11 cellular contexts compared by ENCODE assay signal in genomic region chr12:108237272-108237671, GRCh38.
DNase-seq lines count a peak whose midpoint lies in the region; ATAC-seq and TF ChIP-seq lines count a peak whose summit lies in the region.
"Had no signal": no experiment of that assay in that cellular context is flagged by ENCODE, and none has a peak within 500 bp of the region (broad histone marks: within the 10 kb centered on the region; RNA-seq: fewer than 3 reads in every experiment).

No MANE protein-coding gene starts in this region.

- no peak overlapping the region for H3K9ac ChIP-seq in mesendoderm (ENCODE audit: low read length)

- H3K4ac ChIP-seq in mesendoderm (ENCODE audit: low read depth, low read length) = no peak overlapping the region

- no peak overlapping the region for H4K5ac ChIP-seq in mesendoderm (ENCODE audit: low read length)

- H3K4me2 ChIP-seq in mesendoderm (ENCODE audit: low read length) = no peak overlapping the region

- H3K4me1 ChIP-seq in mesendoderm (ENCODE audit: control insufficient read depth, low read depth, low read length) = peaks cover 6% of the 10 kb centered on the region
- no peaks in the 10 kb centered on the region for H3K4me1 ChIP-seq in body of pancreas
- no peaks in the 10 kb centered on the region for H3K4me1 ChIP-seq in heart left ventricle

- H3K9me3 ChIP-seq in body of pancreas (no peaks in the 10 kb centered on the region), heart left ventricle (peaks cover 0 to 8% (median 0%) of the 10 kb centered on the region in 12 donors)

- TF ChIP-seq CTCF in astrocyte of the spinal cord (IDR thresholded peaks at IDR 0.05; ENCODE audit: low read depth, low read length) (peak; percentile 9), body of pancreas (IDR thresholded peaks at IDR 0.05) (no peak), heart left ventricle (IDR thresholded peaks at IDR 0.05) (peak in 1 of 12 donors; percentile 7)

- H4K8ac ChIP-seq in mesendoderm (ENCODE audit: low read depth, low read length) = no peak overlapping the region

- no peak overlapping the region for H3K27ac ChIP-seq in mesendoderm (ENCODE audit: low read depth, low read length)
- H3K27ac ChIP-seq in body of pancreas = no peak overlapping the region
- H3K27ac ChIP-seq in heart left ventricle = no peak overlapping the region

- H3K79me1 ChIP-seq in mesendoderm (ENCODE audit: low read length) = no peaks in the 10 kb centered on the region

- DNase-seq in ELR (ENCODE audit: low read depth) (peak; percentile 39), KBM-7 (peak; percentile 11), astrocyte of the spinal cord (ENCODE audit: low read depth, low spot score) (no peak), mesendoderm (peak; percentile 56), mucosa of gallbladder (ENCODE audit: low spot score) (no peak), body of pancreas (no peak), heart left ventricle (no peak), NCI-H187 (lab: John Stamatoyannopoulos, UW) (no peak)
- DNase-seq: amniotic stem cell, natural killer cell, NCI-H1417 treated with DMSO at 0.1 percent for 48 hours had no signal

- H2AK5ac ChIP-seq in mesendoderm (ENCODE audit: low read length) = no peak overlapping the region

- no peak overlapping the region for H3K18ac ChIP-seq in mesendoderm (ENCODE audit: low read length)

- no peak overlapping the region for H3K23ac ChIP-seq in mesendoderm (ENCODE audit: low read length)

- H3K27me3 ChIP-seq in mesendoderm (ENCODE audit: insufficient read depth, low read length, poor library complexity) (no peaks in the 10 kb centered on the region), body of pancreas (no peaks in the 10 kb centered on the region), heart left ventricle (peaks cover 0 to 33% (median 6%) of the 10 kb centered on the region in 9 donors)

- H3K36me3 ChIP-seq in mesendoderm (ENCODE audit: control insufficient read depth, insufficient read depth, low read length) (no peaks in the 10 kb centered on the region), body of pancreas (replicated peaks in 1 of 2; ENCODE audit: insufficient read depth in 1 of 2, low read depth in 2 of 2) (no peaks in the 10 kb centered on the region), heart left ventricle (no peaks in the 10 kb centered on the region)

- TF ChIP-seq POLR2A in body of pancreas (IDR thresholded peaks at IDR 0.05) = no peak
- no peak for TF ChIP-seq POLR2A in heart left ventricle (IDR thresholded peaks at IDR 0.05)

- no CpG with 5 or more reads among the region's 3 CpGs for WGBS in mesendoderm (ENCODE audit: extremely low coverage, insufficient coverage, low lambda C conversion rate)
- WGBS in body of pancreas, 2 donors = 70 to 75% methylated on average over 3 of the region's 3 CpGs
- WGBS in heart left ventricle, 4 donors = 72 to 87% (median 83%) methylated on average over 3 of the region's 3 CpGs

- no peak overlapping the region for H2BK120ac ChIP-seq in mesendoderm (ENCODE audit: low read depth, low read length)

- H3K4me3 ChIP-seq in astrocyte of the spinal cord (ENCODE audit: low read depth, low read length) (no peak overlapping the region), mesendoderm (ENCODE audit: low read length) (no peak overlapping the region), body of pancreas (no peak overlapping the region), heart left ventricle (no peak overlapping the region)

- H3K56ac ChIP-seq in mesendoderm (ENCODE audit: low read length) = no peak overlapping the region

- H2BK5ac ChIP-seq in mesendoderm (ENCODE audit: low read length) = no peak overlapping the region

- ATAC-seq in body of pancreas = no peak
- no peak for ATAC-seq in heart left ventricle
- ATAC-seq: natural killer cell had no signal

- intact Hi-C loops in body of pancreas (cut with DNase I) = no loop called here
- intact Hi-C loops in heart left ventricle (cut with DNase I) = loop anchor here in 7 of 10 donors (5.0 to 10.0 kb wide), 3 partner anchors 218 to 275 kb away; no protein-coding TSS in a partner anchor

- no peak overlapping the region for H2BK15ac ChIP-seq in mesendoderm (replicated peaks; ENCODE audit: low read depth)

- H3K79me2 ChIP-seq in mesendoderm (ENCODE audit: control insufficient read depth, insufficient read depth, low read length) = no peaks in the 10 kb centered on the region

- in situ Hi-C loops in KBM-7 (cut with MboI; ENCODE audit: low pct_unique_long_range_greater_than_20kb, low sequenced_read_pairs) (no loop called here), astrocyte of the spinal cord (cut with HindIII; ENCODE audit: low sequenced_read_pairs) (no loop called here)

Comparison
In these comparisons a context has a peak if more than half of its experiments do, and no peak if none do; other contexts are left out.
1. DNase-seq: peak in ELR (single experiment), KBM-7 (single experiment) and mesendoderm (single experiment); none in astrocyte of the spinal cord (single experiment), mucosa of gallbladder (single experiment), body of pancreas (0 of 4), heart left ventricle (0 of 5) and NCI-H187 (0 of 2).